ENCODE assay signal across 2 cellular contexts in genomic region chr22:25447689-25448434, GRCh38.
TF ChIP-seq lines count a peak whose summit lies in the region.

No MANE protein-coding gene starts in this region.

TF ChIP-seq in A549, 52 proteins besides CTCF, POLR2A, EP300 and RAD21 (continued from another document and continues in another):
- TF ChIP-seq HMGXB4 (CRISPR knock-in tag; IDR thresholded peaks at IDR 0.05; ENCODE audit: borderline replicate concordance) (no peak), MAX (IDR thresholded peaks at IDR 0.05) (peak; percentile 64), CHD4 (IDR thresholded peaks at IDR 0.05; ENCODE audit: borderline replicate concordance) (no peak), MAZ (IDR thresholded peaks at IDR 0.05; ENCODE audit: borderline replicate concordance, low read depth, low read length) (no peak), NFE2L2 (conservative IDR thresholded peaks at IDR 0.05; ENCODE audit: low read length) (no peak), RARB (CRISPR knock-in tag; IDR thresholded peaks at IDR 0.05) (no peak), CBX8 (IDR thresholded peaks at IDR 0.05) (no peak), ESRRA (IDR thresholded peaks at IDR 0.05; ENCODE audit: borderline replicate concordance, low read length) (no peak), GATA3 (IDR thresholded peaks at IDR 0.05; ENCODE audit: borderline replicate concordance) (no peak), NR3C1 (IDR thresholded peaks at IDR 0.05) (no peak), SMC3 (IDR thresholded peaks at IDR 0.05) (peak; percentile 53), EHMT2 (IDR thresholded peaks at IDR 0.05; ENCODE audit: low read depth) (no peak), RCOR1 (IDR thresholded peaks at IDR 0.05; ENCODE audit: low read depth, low read length) (no peak), POLR2AphosphoS2 (conservative IDR thresholded peaks at IDR 0.05; ENCODE audit: low read length) (no peak), KDM1A (IDR thresholded peaks at IDR 0.05; ENCODE audit: low read depth) (no peak), ZSCAN20 (CRISPR knock-in tag; IDR thresholded peaks at IDR 0.05) (no peak), CBX2 (IDR thresholded peaks at IDR 0.05; ENCODE audit: borderline replicate concordance, low read depth) (no peak), HDAC2 (IDR thresholded peaks at IDR 0.05) (no peak), FOSL2 (IDR thresholded peaks at IDR 0.05) (0 out of 2 replicates have a peak, but pooled peaks have one; percentile 21), FOSL2 (CRISPR knock-in tag; IDR thresholded peaks at IDR 0.05) (peak; percentile 83), ZNF302 (CRISPR knock-in tag; IDR thresholded peaks at IDR 0.05) (no peak), MAFK (IDR thresholded peaks at IDR 0.05; ENCODE audit: partially characterized antibody) (peak; percentile 7), RFX5 (IDR thresholded peaks at IDR 0.05) (no peak), JUNB (IDR thresholded peaks at IDR 0.05) (no peak), CHD2 (IDR thresholded peaks at IDR 0.05; ENCODE audit: low read length, partially characterized antibody) (no peak), HOXA7 (CRISPR knock-in tag; IDR thresholded peaks at IDR 0.05) (no peak), NPAS2 (CRISPR knock-in tag; IDR thresholded peaks at IDR 0.05; ENCODE audit: borderline replicate concordance) (no peak), SREBF2 (IDR thresholded peaks at IDR 0.05) (no peak), FOXS1 (CRISPR knock-in tag; IDR thresholded peaks at IDR 0.05) (no peak), HEYL (CRISPR knock-in tag; IDR thresholded peaks at IDR 0.05) (no peak), FOSB (CRISPR knock-in tag; IDR thresholded peaks at IDR 0.05) (no peak), ZC3H11A (IDR thresholded peaks at IDR 0.05) (no peak), PBX3 (IDR thresholded peaks at IDR 0.05) (no peak), RNF2 (IDR thresholded peaks at IDR 0.05; ENCODE audit: borderline replicate concordance, low read depth) (no peak), KDM5A (IDR thresholded peaks at IDR 0.05) (no peak), EHF (CRISPR knock-in tag; IDR thresholded peaks at IDR 0.05) (no peak), HOXB5 (CRISPR knock-in tag; IDR thresholded peaks at IDR 0.05) (no peak), TP53 (CRISPR knock-in tag; IDR thresholded peaks at IDR 0.05) (no peak)
- TF ChIP-seq, protein P1, sequence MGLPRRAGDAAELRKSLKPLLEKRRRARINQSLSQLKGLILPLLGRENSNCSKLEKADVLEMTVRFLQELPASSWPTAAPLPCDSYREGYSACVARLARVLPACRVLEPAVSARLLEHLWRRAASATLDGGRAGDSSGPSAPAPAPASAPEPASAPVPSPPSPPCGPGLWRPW (IDR thresholded peaks at IDR 0.05) = no peak
- TF ChIP-seq, protein P2, sequence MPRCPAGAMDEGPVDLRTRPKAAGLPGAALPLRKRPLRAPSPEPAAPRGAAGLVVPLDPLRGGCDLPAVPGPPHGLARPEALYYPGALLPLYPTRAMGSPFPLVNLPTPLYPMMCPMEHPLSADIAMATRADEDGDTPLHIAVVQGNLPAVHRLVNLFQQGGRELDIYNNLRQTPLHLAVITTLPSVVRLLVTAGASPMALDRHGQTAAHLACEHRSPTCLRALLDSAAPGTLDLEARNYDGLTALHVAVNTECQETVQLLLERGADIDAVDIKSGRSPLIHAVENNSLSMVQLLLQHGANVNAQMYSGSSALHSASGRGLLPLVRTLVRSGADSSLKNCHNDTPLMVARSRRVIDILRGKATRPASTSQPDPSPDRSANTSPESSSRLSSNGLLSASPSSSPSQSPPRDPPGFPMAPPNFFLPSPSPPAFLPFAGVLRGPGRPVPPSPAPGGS (IDR thresholded peaks at IDR 0.05) = 0 out of 3 replicates have a peak, but pooled peaks have one; percentile 40
- TF ChIP-seq, protein P3, sequence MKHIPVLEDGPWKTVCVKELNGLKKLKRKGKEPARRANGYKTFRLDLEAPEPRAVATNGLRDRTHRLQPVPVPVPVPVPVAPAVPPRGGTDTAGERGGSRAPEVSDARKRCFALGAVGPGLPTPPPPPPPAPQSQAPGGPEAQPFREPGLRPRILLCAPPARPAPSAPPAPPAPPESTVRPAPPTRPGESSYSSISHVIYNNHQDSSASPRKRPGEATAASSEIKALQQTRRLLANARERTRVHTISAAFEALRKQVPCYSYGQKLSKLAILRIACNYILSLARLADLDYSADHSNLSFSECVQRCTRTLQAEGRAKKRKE (CRISPR knock-in tag; IDR thresholded peaks at IDR 0.05; ENCODE audit: low read depth) = no peak

TF ChIP-seq in WTC11, 78 proteins besides CTCF, POLR2A, EP300 and RAD21 (continued from another document and continues in another):
- TF ChIP-seq, protein P4, sequence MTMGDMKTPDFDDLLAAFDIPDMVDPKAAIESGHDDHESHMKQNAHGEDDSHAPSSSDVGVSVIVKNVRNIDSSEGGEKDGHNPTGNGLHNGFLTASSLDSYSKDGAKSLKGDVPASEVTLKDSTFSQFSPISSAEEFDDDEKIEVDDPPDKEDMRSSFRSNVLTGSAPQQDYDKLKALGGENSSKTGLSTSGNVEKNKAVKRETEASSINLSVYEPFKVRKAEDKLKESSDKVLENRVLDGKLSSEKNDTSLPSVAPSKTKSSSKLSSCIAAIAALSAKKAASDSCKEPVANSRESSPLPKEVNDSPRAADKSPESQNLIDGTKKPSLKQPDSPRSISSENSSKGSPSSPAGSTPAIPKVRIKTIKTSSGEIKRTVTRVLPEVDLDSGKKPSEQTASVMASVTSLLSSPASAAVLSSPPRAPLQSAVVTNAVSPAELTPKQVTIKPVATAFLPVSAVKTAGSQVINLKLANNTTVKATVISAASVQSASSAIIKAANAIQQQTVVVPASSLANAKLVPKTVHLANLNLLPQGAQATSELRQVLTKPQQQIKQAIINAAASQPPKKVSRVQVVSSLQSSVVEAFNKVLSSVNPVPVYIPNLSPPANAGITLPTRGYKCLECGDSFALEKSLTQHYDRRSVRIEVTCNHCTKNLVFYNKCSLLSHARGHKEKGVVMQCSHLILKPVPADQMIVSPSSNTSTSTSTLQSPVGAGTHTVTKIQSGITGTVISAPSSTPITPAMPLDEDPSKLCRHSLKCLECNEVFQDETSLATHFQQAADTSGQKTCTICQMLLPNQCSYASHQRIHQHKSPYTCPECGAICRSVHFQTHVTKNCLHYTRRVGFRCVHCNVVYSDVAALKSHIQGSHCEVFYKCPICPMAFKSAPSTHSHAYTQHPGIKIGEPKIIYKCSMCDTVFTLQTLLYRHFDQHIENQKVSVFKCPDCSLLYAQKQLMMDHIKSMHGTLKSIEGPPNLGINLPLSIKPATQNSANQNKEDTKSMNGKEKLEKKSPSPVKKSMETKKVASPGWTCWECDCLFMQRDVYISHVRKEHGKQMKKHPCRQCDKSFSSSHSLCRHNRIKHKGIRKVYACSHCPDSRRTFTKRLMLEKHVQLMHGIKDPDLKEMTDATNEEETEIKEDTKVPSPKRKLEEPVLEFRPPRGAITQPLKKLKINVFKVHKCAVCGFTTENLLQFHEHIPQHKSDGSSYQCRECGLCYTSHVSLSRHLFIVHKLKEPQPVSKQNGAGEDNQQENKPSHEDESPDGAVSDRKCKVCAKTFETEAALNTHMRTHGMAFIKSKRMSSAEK (CRISPR knock-in tag; IDR thresholded peaks at IDR 0.05; ENCODE audit: borderline replicate concordance) = no peak
- TF ChIP-seq CREM (CRISPR knock-in tag; IDR thresholded peaks at IDR 0.05) = no peak
- no peak for TF ChIP-seq SMAD4 (CRISPR knock-in tag; IDR thresholded peaks at IDR 0.05)
- no peak for TF ChIP-seq OVOL2 (CRISPR knock-in tag; IDR thresholded peaks at IDR 0.05; ENCODE audit: borderline replicate concordance)
- TF ChIP-seq FOXK1 (CRISPR knock-in tag; IDR thresholded peaks at IDR 0.05) = 0 out of 2 replicates have a peak, but pooled peaks have one; percentile 46
- TF ChIP-seq MYBL2 (CRISPR knock-in tag; IDR thresholded peaks at IDR 0.05) = no peak
- no peak for TF ChIP-seq PREB (CRISPR knock-in tag; IDR thresholded peaks at IDR 0.05; ENCODE audit: borderline replicate concordance)
- TF ChIP-seq TCF7 (CRISPR knock-in tag; IDR thresholded peaks at IDR 0.05; ENCODE audit: low read depth) = no peak
- no peak for TF ChIP-seq AFF4 (CRISPR knock-in tag; IDR thresholded peaks at IDR 0.05; ENCODE audit: borderline replicate concordance)
- no peak for TF ChIP-seq ESRRA (CRISPR knock-in tag; IDR thresholded peaks at IDR 0.05; ENCODE audit: borderline replicate concordance)
- no peak for TF ChIP-seq ZNF219 (CRISPR knock-in tag; IDR thresholded peaks at IDR 0.05; ENCODE audit: borderline replicate concordance)
- TF ChIP-seq, protein P5, sequence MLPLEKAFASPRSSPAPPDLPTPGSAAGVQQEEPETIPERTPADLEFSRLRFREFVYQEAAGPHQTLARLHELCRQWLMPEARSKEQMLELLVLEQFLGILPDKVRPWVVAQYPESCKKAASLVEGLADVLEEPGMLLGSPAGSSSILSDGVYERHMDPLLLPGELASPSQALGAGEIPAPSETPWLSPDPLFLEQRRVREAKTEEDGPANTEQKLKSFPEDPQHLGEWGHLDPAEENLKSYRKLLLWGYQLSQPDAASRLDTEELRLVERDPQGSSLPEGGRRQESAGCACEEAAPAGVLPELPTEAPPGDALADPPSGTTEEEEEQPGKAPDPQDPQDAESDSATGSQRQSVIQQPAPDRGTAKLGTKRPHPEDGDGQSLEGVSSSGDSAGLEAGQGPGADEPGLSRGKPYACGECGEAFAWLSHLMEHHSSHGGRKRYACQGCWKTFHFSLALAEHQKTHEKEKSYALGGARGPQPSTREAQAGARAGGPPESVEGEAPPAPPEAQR (CRISPR knock-in tag; IDR thresholded peaks at IDR 0.05) = no peak
- TF ChIP-seq ZNF138 (CRISPR knock-in tag; conservative IDR thresholded peaks at IDR 0.05) = no peak
- peak; percentile 46; the same call in 1 of the 2 replicates for TF ChIP-seq MAX (CRISPR knock-in tag; IDR thresholded peaks at IDR 0.05)
- TF ChIP-seq ZNF281 (CRISPR knock-in tag; IDR thresholded peaks at IDR 0.05) = no peak
- TF ChIP-seq GABPB1 (CRISPR knock-in tag; IDR thresholded peaks at IDR 0.05) = peak; percentile 22; the same call in 1 of the 2 replicates
- TF ChIP-seq, protein P6, sequence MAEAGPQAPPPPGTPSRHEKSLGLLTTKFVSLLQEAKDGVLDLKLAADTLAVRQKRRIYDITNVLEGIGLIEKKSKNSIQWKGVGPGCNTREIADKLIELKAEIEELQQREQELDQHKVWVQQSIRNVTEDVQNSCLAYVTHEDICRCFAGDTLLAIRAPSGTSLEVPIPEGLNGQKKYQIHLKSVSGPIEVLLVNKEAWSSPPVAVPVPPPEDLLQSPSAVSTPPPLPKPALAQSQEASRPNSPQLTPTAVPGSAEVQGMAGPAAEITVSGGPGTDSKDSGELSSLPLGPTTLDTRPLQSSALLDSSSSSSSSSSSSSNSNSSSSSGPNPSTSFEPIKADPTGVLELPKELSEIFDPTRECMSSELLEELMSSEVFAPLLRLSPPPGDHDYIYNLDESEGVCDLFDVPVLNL (CRISPR knock-in tag; IDR thresholded peaks at IDR 0.05; ENCODE audit: borderline replicate concordance, low read depth) = no peak
- no peak for TF ChIP-seq E2F1 (CRISPR knock-in tag; IDR thresholded peaks at IDR 0.05)
- no peak for TF ChIP-seq TEAD1 (CRISPR knock-in tag; IDR thresholded peaks at IDR 0.05)
- TF ChIP-seq ZNF416 (CRISPR knock-in tag; IDR thresholded peaks at IDR 0.05) = no peak
